ENCODE assay signal across 8 cellular contexts in the genomic region with DNA sequence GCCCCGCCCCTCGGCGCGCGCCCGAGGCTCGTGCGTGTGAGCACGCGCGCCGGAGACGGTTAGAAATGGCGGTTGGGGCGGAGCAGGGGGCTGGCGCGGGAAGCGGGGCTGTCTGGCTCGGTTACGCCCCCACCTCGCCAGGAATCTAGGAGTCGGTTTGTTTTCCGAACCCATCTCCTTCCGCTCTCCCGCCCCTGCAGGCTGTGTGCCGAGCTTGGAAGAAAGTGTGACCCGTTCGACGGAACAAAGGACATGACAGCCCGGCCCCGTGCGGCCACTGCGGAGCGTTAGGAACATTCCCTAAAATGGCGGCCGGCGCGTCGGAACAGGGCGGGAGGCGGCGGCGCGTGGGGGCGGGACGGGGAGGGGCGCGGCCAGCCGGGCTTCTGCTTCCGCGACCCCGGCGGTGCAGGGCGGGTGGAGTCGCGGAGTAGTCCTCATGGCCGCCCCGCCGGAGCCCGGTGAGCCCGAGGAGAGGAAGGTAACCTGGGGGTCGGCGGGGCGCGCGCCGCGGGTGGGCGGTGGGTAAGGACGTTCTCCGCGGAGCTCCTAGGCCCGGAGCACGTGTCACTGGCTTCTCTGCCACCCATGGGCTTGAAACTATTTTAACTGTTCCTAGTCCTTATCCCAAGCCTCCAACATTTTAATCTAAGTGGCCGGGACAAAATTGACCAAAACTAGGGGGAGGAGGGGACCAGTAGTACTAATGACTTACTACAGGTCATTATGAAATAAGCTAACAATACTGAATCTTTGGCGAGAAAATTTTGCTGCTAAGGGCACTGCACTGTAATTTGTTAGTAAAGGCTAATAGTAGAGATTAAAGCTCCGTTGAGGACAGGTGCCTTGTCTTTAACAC. TPM values are rescaled to one million over a fixed set of nuclear protein-coding genes. Genes with fewer than 3 reads are reported as not detected.
DNase-seq lines count a peak whose midpoint lies in the region; ATAC-seq and TF ChIP-seq lines count a peak whose summit lies in the region.

A gene with protein sequence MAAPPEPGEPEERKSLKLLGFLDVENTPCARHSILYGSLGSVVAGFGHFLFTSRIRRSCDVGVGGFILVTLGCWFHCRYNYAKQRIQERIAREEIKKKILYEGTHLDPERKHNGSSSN (plus strand): TSS at position 383 of the 859 bp plus-strand sequence. CDS start 57 bp downstream, at position 440.

- peak; percentile 64 for ATAC-seq in CD8-positive, alpha-beta T cell
- peak; percentile 79 for ATAC-seq in GM19397 (IDR thresholded peaks at IDR 0.05; ENCODE audit: unreplicated experiment)
- ATAC-seq in HG03565 (IDR thresholded peaks at IDR 0.05; ENCODE audit: unreplicated experiment) = peak; percentile 38

- H3K27me3 Mint-ChIP-seq in CD8-positive, alpha-beta T cell (ENCODE audit: low read depth) = no peaks in the 10 kb centered on the region
- H3K27me3 Mint-ChIP-seq in endodermal cell (ENCODE audit: insufficient read depth) = no peaks in the 10 kb centered on the region
- no peaks in the 10 kb centered on the region for H3K27me3 Mint-ChIP-seq in mesothelial cell of epicardium (ENCODE audit: low read depth)

- no peaks in the 10 kb centered on the region for H3K9me3 Mint-ChIP-seq in CD8-positive, alpha-beta T cell
- no peaks in the 10 kb centered on the region for H3K9me3 Mint-ChIP-seq in endodermal cell
- no peaks in the 10 kb centered on the region for H3K9me3 Mint-ChIP-seq in mesothelial cell of epicardium

- CTCF ChIA-PET in CD8-positive, alpha-beta T cell (lab: Charles Lee) = interaction anchor here (0.8 to 5.3 kb wide), 8 partner anchors 11 to 210 kb away, joined by 3 to 50 read pairs (median 5); a partner anchor contains a TSS

- H3K27ac ChIP-seq in CD8-positive, alpha-beta T cell (ENCODE audit: low read depth, low read length) = peak within 1 kb of the TSS; percentile 88
- peak within 1 kb of the TSS; percentile 100 for H3K27ac ChIP-seq in endodermal cell (ENCODE audit: low read depth, low read length)

- H3K4me3 Mint-ChIP-seq in CD8-positive, alpha-beta T cell = peak within 1 kb of the TSS; percentile 94
- H3K4me3 Mint-ChIP-seq in endodermal cell (peak within 1 kb of the TSS; percentile 79), mesothelial cell of epicardium (peak within 1 kb of the TSS; percentile 94)

- POLR2A ChIA-PET in CD8-positive, alpha-beta T cell (lab: Charles Lee) = interaction anchor here (0.6 to 27.3 kb wide), 19 partner anchors 8 to 787 kb away, joined by 3 to 762 read pairs (median 4); a partner anchor contains a TSS

- no peak for TF ChIP-seq CTCF in CD8-positive, alpha-beta T cell (IDR thresholded peaks at IDR 0.05)
- TF ChIP-seq CTCF in endodermal cell (conservative IDR thresholded peaks at IDR 0.05) (no peak), mesothelial cell of epicardium (IDR thresholded peaks at IDR 0.05; ENCODE audit: unreplicated experiment) (no peak)

- H3K36me3 Mint-ChIP-seq in CD8-positive, alpha-beta T cell = peaks cover 40% of the 10 kb centered on the region
- H3K36me3 Mint-ChIP-seq in endodermal cell (ENCODE audit: low read depth) = peaks cover 22% of the 10 kb centered on the region
- H3K36me3 Mint-ChIP-seq in mesothelial cell of epicardium = peaks cover 12% of the 10 kb centered on the region

- DNase-seq in CD8-positive, alpha-beta T cell = peak; percentile 81 to 96 (median 90)
- DNase-seq in NK-92 (lab: John Stamatoyannopoulos, UW; ENCODE audit: unreplicated experiment) (peak; percentile 55), endodermal cell (peak; percentile 95), mesothelial cell of epicardium (ENCODE audit: low spot score in 2 of 2, unreplicated experiment in 2 of 2) (peak in 1 of 2 experiments; percentile 86)
- peak; percentile 80 for DNase-seq in activated CD8-positive, alpha-beta memory T cell treated with anti-CD3 and anti-CD28 coated beads, Interleukin-2, amount 50 U/mL, for 1 hour (ENCODE audit: extremely low read depth)
- DNase-seq in stimulated activated CD8-positive, alpha-beta memory T cell treated with anti-CD3 and anti-CD28 coated beads, Interleukin-15, amount 100 ng/mL, for 4 hours (ENCODE audit: low read depth in 2 of 2) = peak; percentile 75 to 85

- no peaks in the 10 kb centered on the region for H3K27me3 ChIP-seq in CD8-positive, alpha-beta T cell (ENCODE audit: insufficient read depth, low read length)
- H3K27me3 ChIP-seq in endodermal cell (ENCODE audit: control insufficient read depth, insufficient read depth, low read length, poor library complexity, severe bottlenecking) = no peaks in the 10 kb centered on the region

- H3K4me1 Mint-ChIP-seq in CD8-positive, alpha-beta T cell (ENCODE audit: low read depth) = peaks cover 48% of the 10 kb centered on the region
- H3K4me1 Mint-ChIP-seq in endodermal cell (peaks cover 22% of the 10 kb centered on the region), mesothelial cell of epicardium (peaks cover 33% of the 10 kb centered on the region)

- peak within 1 kb of the TSS; percentile 84 for H3K4me3 ChIP-seq in CD8-positive, alpha-beta T cell (ENCODE audit: low read depth, low read length)
- peak within 1 kb of the TSS; percentile 92 for H3K4me3 ChIP-seq in endodermal cell (ENCODE audit: low read length)

- no peaks in the 10 kb centered on the region for H3K36me3 ChIP-seq in CD8-positive, alpha-beta T cell (ENCODE audit: insufficient read depth, low read length)
- H3K36me3 ChIP-seq in endodermal cell (ENCODE audit: control insufficient read depth, insufficient read depth, low read length) = peaks cover 30% of the 10 kb centered on the region

- H3K9ac ChIP-seq in endodermal cell (ENCODE audit: extremely low read depth, low read length, poor library complexity, severe bottlenecking) = peak within 1 kb of the TSS; percentile 90

- H3K9me3 ChIP-seq in CD8-positive, alpha-beta T cell (ENCODE audit: low read length) = no peaks in the 10 kb centered on the region
- no peaks in the 10 kb centered on the region for H3K9me3 ChIP-seq in endodermal cell (ENCODE audit: control insufficient read depth, low read length)

- peaks cover 34% of the 10 kb centered on the region for H3K4me1 ChIP-seq in CD8-positive, alpha-beta T cell (ENCODE audit: insufficient read depth, low read length)
- no peaks in the 10 kb centered on the region for H3K4me1 ChIP-seq in endodermal cell (ENCODE audit: control insufficient read depth, insufficient read depth, low read length)

- 0% methylated on average over 1 to 77 of the region's 77 CpGs for WGBS in endodermal cell (ENCODE audit: insufficient coverage in 1 of 2, insufficient read length in 1 of 2), 2 experiments

- H3K27ac Mint-ChIP-seq in CD8-positive, alpha-beta T cell = peak within 1 kb of the TSS; percentile 99
- peak within 1 kb of the TSS; percentile 100 for H3K27ac Mint-ChIP-seq in endodermal cell
- peak within 1 kb of the TSS; percentile 100 for H3K27ac Mint-ChIP-seq in mesothelial cell of epicardium

- intact Hi-C loops in CD8-positive, alpha-beta T cell (cut with DNase I, micrococcal nuclease) = loop anchor here (1.0 to 10.0 kb wide), 13 partner anchors 15 to 1729 kb away; a partner anchor contains a TSS

RNA-seq across cellular contexts. Expression of the gene that starts here (rescaled TPM):
- 10 to 100 TPM; 17.4 to 17.7 TPM for total RNA-seq in CD8-positive, alpha-beta T cell
- 10 to 100 TPM; 19.5 to 23.4 TPM for total RNA-seq in endodermal cell
- 27.2 TPM for polyA plus RNA-seq in endodermal cell (2013, experiment 1 of 2)
- polyA plus RNA-seq in endodermal cell (2013, experiment 2 of 2) = 25.9 TPM
- total RNA-seq in mesothelial cell of epicardium = 27.7 to 31.9 TPM (median 29.3 TPM) in 3 replicates
